ENCODE assay signal across 8 cellular contexts in the genomic region with DNA sequence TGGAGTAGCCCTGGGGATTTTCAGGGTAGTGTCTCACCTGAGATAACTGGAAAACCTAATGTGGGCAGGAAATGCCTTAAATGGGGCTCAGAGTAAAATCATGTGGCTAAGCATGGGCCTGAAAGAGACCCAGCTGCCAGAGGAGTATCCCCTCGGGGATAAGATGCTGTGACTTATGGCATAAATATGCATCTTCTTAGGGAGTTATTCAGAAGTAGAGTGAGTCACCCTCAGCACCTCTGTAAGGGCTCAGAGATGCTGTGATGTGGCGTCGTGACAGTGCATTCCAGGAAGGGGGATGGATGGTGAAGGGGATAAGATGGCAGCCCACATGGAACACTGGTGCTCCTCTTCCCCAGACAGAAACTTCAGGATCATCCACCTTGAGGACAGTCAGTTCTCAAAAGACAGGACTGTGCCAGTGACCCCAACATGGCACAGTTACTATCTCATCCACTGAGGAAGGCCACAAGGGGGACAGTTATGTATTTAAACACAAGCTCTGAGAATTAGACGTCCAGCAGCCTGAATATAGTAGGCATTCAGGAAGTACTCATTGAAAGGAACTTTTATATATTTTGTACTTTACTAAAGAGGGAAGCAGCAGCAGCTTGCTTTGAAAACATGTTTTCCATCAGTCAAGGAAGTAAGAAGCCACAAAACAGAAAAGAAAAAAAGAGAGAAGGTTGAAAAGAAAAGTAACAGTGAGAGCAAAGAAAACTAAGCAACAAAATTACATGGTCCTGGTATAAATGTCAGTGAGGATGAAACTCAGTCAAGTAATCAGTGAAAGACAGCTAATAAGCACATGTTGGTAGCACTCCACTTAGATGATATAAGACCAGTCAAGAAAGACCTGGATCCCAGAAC. TPM values are rescaled to one million over a fixed set of nuclear protein-coding genes. Genes with fewer than 3 reads are reported as not detected.
A peak's percentile ranks its signal among the peaks of the same experiment; 100 is the strongest.
DNase-seq lines count a peak whose midpoint lies in the region; ATAC-seq and TF ChIP-seq lines count a peak whose summit lies in the region.

No MANE protein-coding gene starts in this region.

- H3K36me3 Mint-ChIP-seq in activated T-helper 17 cell treated with anti-CD3 and anti-CD28 coated beads, Interleukin-2, amount 50 U/mL, for 72 hours (ENCODE audit: low read depth) = peaks cover 77% of the 10 kb centered on the region
- peaks cover 35 to 55% of the 10 kb centered on the region in 2 donors for H3K36me3 Mint-ChIP-seq in naive B cell

- peaks cover 11% of the 10 kb centered on the region for H3K4me1 ChIP-seq in colonic mucosa

- H3K4me3 Mint-ChIP-seq in activated T-helper 17 cell treated with anti-CD3 and anti-CD28 coated beads, Interleukin-2, amount 50 U/mL, for 72 hours = peak overlapping the region; percentile 64
- H3K4me3 Mint-ChIP-seq in naive B cell = peak overlapping the region; percentile 1 to 85 (median 74)

- peaks cover 41% of the 10 kb centered on the region for H3K4me1 Mint-ChIP-seq in activated T-helper 17 cell treated with anti-CD3 and anti-CD28 coated beads, Interleukin-2, amount 50 U/mL, for 72 hours
- peaks cover 71 to 88% (median 77%) of the 10 kb centered on the region in 3 donors for H3K4me1 Mint-ChIP-seq in naive B cell

- DNase-seq in Daoy (ENCODE audit: low read depth) = peak; percentile 91
- peak; percentile 41 for DNase-seq in naive B cell
- no peak for DNase-seq in NCI-H1436 (lab: John Stamatoyannopoulos, UW)
- DNase-seq in HT-29 (ENCODE audit: low spot score) = no peak
- no peak for DNase-seq in colonic mucosa

- intact Hi-C loops in colonic mucosa (cut with DNase I) = loop anchor here (5.0 kb wide), 1 partner anchor 43 kb away; no protein-coding TSS in a partner anchor

- no peak overlapping the region for H3K4me3 ChIP-seq in colonic mucosa

- H3K27me3 ChIP-seq in colonic mucosa = no peaks in the 10 kb centered on the region

- H3K9me3 ChIP-seq in colonic mucosa = no peaks in the 10 kb centered on the region

- no peaks in the 10 kb centered on the region for H3K36me3 ChIP-seq in colonic mucosa

- H3K27me3 Mint-ChIP-seq in activated T-helper 17 cell treated with anti-CD3 and anti-CD28 coated beads, Interleukin-2, amount 50 U/mL, for 72 hours = no peaks in the 10 kb centered on the region
- H3K27me3 Mint-ChIP-seq in naive B cell = no peaks in the 10 kb centered on the region

- no peak overlapping the region for H3K9ac ChIP-seq in colonic mucosa (ENCODE audit: low read depth in 2 of 2, low read length in 2 of 2)

- ATAC-seq in HG03108 (IDR thresholded peaks at IDR 0.05; ENCODE audit: unreplicated experiment) (peak; percentile 59), naive B cell (ENCODE audit: low read depth in 2 of 2) (peak; percentile 63 to 69), GM21381 (IDR thresholded peaks at IDR 0.05; ENCODE audit: unreplicated experiment) (no peak)
- peak; percentile 95 for ATAC-seq in activated T-helper 17 cell treated with anti-CD3 and anti-CD28 coated beads, Interleukin-2, amount 50 U/mL, for 72 hours (replicated peaks)

- no peak for TF ChIP-seq CTCF in colonic mucosa (IDR thresholded peaks at IDR 0.05)

- H3K27ac ChIP-seq in colonic mucosa = no peak overlapping the region

- peak overlapping the region; percentile 87 for H3K27ac Mint-ChIP-seq in activated T-helper 17 cell treated with anti-CD3 and anti-CD28 coated beads, Interleukin-2, amount 50 U/mL, for 72 hours
- peak overlapping the region; percentile 41 to 94 (median 90) for H3K27ac Mint-ChIP-seq in naive B cell

- H3K9me3 Mint-ChIP-seq in activated T-helper 17 cell treated with anti-CD3 and anti-CD28 coated beads, Interleukin-2, amount 50 U/mL, for 72 hours = no peaks in the 10 kb centered on the region
- no peaks in the 10 kb centered on the region for H3K9me3 Mint-ChIP-seq in naive B cell

RNA-seq across cellular contexts. Expression of a gene that starts 8.3 kb away (rescaled TPM):
- 0.11 TPM in 1 of 2 replicates, not detected in the other for total RNA-seq in Daoy (2014; rRNA removed; shearing (Covaris generic))
- 1 to 10 TPM in 1 of 2 donors, under 1 TPM in 1; 0.15 to 4.6 TPM for total RNA-seq in activated T-helper 17 cell treated with anti-CD3 and anti-CD28 coated beads, Interleukin-2, amount 50 U/mL, for 72 hours
- 10 to 100 TPM; 44.1 to 94.5 (median 57.5) TPM for polyA plus RNA-seq in naive B cell (ENCODE audit: low read depth in 6 of 6)
- not detected in 2 replicates for total RNA-seq in HT-29 (2014; rRNA removed; shearing (Covaris generic))
- not detected for total RNA-seq in colonic mucosa

RNA-seq across cellular contexts. Expression of a gene that starts 16.2 kb away (rescaled TPM):
- total RNA-seq in Daoy (2014; rRNA removed; shearing (Covaris generic)) = 0.23 TPM in 1 of 2 replicates, not detected in the other
- total RNA-seq in activated T-helper 17 cell treated with anti-CD3 and anti-CD28 coated beads, Interleukin-2, amount 50 U/mL, for 72 hours = 10 to 100 TPM; 22.7 to 74.0 TPM
- polyA plus RNA-seq in naive B cell (ENCODE audit: low read depth in 6 of 6) = 1,000 to 10,000 TPM; 1,550 to 2,548 (median 1,723) TPM
- total RNA-seq in HT-29 (2014; rRNA removed; shearing (Covaris generic)) = 0.08 and 3.2 TPM in 2 replicates
- 1 to 10 TPM; 2.3 to 2.7 TPM for total RNA-seq in colonic mucosa

RNA-seq across cellular contexts. Expression of a gene that starts 40.1 kb away (rescaled TPM):
- not detected in 2 replicates for total RNA-seq in Daoy (2014; rRNA removed; shearing (Covaris generic))
- total RNA-seq in activated T-helper 17 cell treated with anti-CD3 and anti-CD28 coated beads, Interleukin-2, amount 50 U/mL, for 72 hours = not detected
- not detected for polyA plus RNA-seq in naive B cell (ENCODE audit: low read depth in 6 of 6)
- total RNA-seq in HT-29 (2014; rRNA removed; shearing (Covaris generic)) = not detected in 2 replicates
- total RNA-seq in colonic mucosa = not detected

RNA-seq across cellular contexts. Expression of a gene that starts 40.7 kb away (rescaled TPM):
- total RNA-seq in Daoy (2014; rRNA removed; shearing (Covaris generic)) = not detected in 2 replicates
- under 1 TPM in 1 of 2 donors, not detected in 1; 0.34 TPM for total RNA-seq in activated T-helper 17 cell treated with anti-CD3 and anti-CD28 coated beads, Interleukin-2, amount 50 U/mL, for 72 hours
- polyA plus RNA-seq in naive B cell (ENCODE audit: low read depth in 6 of 6) = under 1 TPM; 0.05 to 0.84 (median 0.64) TPM
- 1.4 and 1.5 TPM in 2 replicates for total RNA-seq in HT-29 (2014; rRNA removed; shearing (Covaris generic))
- total RNA-seq in colonic mucosa = over 10,000 TPM in 1 of 2 donors, 1,000 to 10,000 TPM in 1; 7,504 to 12,164 TPM

Comparison
In these comparisons a context has a peak if more than half of its experiments do, and no peak if none do; other contexts are left out.
1. DNase-seq: peak in Daoy (single experiment) and naive B cell (single experiment); none in NCI-H1436 (single experiment), HT-29 (single experiment) and colonic mucosa (single experiment).